1 cellular context compared by ENCODE assay signal in the genomic region with DNA sequence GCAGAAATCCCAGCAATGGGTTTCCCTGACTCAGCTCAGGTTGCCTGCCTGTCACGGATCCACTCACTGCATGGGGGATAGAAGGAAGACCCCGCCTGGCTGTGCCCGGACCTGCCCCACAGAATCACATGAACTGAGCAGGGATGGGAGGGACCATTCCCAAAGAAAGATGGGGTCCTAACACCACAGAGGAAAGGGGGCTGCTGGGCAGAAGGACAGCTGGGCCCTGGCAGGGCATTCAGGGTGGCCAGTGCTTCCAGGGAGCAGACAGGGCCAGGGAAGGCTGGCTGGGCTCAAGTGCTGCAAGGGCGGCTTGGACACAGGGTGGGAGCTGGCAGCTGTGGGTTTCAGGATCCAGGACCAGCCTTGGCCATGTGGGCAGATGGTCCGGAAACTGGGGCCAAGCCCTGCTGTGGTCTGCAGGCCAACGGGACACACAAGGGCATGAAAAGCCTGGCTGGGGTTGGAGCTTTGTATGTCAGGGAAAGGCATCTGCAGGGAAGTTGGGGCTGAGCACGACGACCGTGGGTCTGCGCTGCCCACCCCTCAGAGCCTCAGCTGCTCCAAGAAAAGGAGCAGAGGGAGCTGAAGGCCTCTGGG.
TF ChIP-seq lines count a peak whose summit lies in the region.

No MANE protein-coding gene starts in this region.

TF ChIP-seq in GM23338, 12 proteins besides CTCF, POLR2A, EP300 and RAD21 (continued from another document):
- TF ChIP-seq ZNF114 (CRISPR knock-in tag; IDR thresholded peaks at IDR 0.05) = no peak
